In genomic region chr10:9175200-9175599, GRCh38 we compare ENCODE assay signal across 18 cellular contexts.
DNase-seq lines count a peak whose midpoint lies in the region; ATAC-seq and TF ChIP-seq lines count a peak whose summit lies in the region.
"Had no signal": no experiment of that assay in that cellular context is flagged by ENCODE, and none has a peak within 500 bp of the region (broad histone marks: within the 10 kb centered on the region; RNA-seq: fewer than 3 reads in every experiment).

No MANE protein-coding gene starts in this region.

- peaks cover 4% of the 10 kb centered on the region for H3K9me3 Mint-ChIP-seq in activated T-cell treated with anti-CD3 and anti-CD28 coated beads, Interleukin-2, amount 50 U/mL, for 4 hours
- H3K9me3 Mint-ChIP-seq in activated T-helper 2 cell treated with anti-CD3 and anti-CD28 coated beads, Interferon-gamma antibody, Interleukin-2, Interleukin-4, amounts not matched to agents 10 μg/mL and 5 μg/mL and 100 μg/mL, durations not matched to agents 14 hours and 24 hours and 36 hours: peaks cover 26% of the 10 kb centered on the region

- no peaks in the 10 kb centered on the region for H3K9me3 ChIP-seq in prostate gland
- H3K9me3 ChIP-seq: left lung, sigmoid colon, tibial artery had no signal

- H3K4me1 Mint-ChIP-seq in activated T-cell treated with anti-CD3 and anti-CD28 coated beads, Interleukin-2, amount 50 U/mL, for 4 hours (ENCODE audit: low read depth): peaks cover 12% of the 10 kb centered on the region
- peaks cover 18% of the 10 kb centered on the region for H3K4me1 Mint-ChIP-seq in activated T-helper 2 cell treated with anti-CD3 and anti-CD28 coated beads, Interferon-gamma antibody, Interleukin-2, Interleukin-4, amounts not matched to agents 10 μg/mL and 5 μg/mL and 100 μg/mL, durations not matched to agents 14 hours and 24 hours and 36 hours (ENCODE audit: low read depth)
- H3K4me1 Mint-ChIP-seq: H9 had no signal

- no peak overlapping the region for H3K4me3 Mint-ChIP-seq in activated T-cell treated with anti-CD3 and anti-CD28 coated beads, Interleukin-2, amount 50 U/mL, for 4 hours
- no peak overlapping the region for H3K4me3 Mint-ChIP-seq in activated T-helper 2 cell treated with anti-CD3 and anti-CD28 coated beads, Interferon-gamma antibody, Interleukin-2, Interleukin-4, amounts not matched to agents 10 μg/mL and 5 μg/mL and 100 μg/mL, durations not matched to agents 14 hours and 24 hours and 36 hours (ENCODE audit: low read depth)
- H3K4me3 Mint-ChIP-seq: activated CD4-positive, alpha-beta T cell treated with anti-CD3 and anti-CD28 coated beads, Interleukin-2, amount 10 ng/mL, durations not matched to agents 7 days and 5 days; H9 had no signal

- H3K27me3 ChIP-seq in prostate gland (replicated peaks; ENCODE audit: insufficient read depth): no peaks in the 10 kb centered on the region
- H3K27me3 ChIP-seq: left lung, sigmoid colon, tibial artery had no signal

- no peaks in the 10 kb centered on the region for H3K36me3 Mint-ChIP-seq in activated T-cell treated with anti-CD3 and anti-CD28 coated beads, Interleukin-2, amount 50 U/mL, for 4 hours (ENCODE audit: insufficient read depth)
- H3K36me3 Mint-ChIP-seq in activated T-helper 2 cell treated with anti-CD3 and anti-CD28 coated beads, Interferon-gamma antibody, Interleukin-2, Interleukin-4, amounts not matched to agents 10 μg/mL and 5 μg/mL and 100 μg/mL, durations not matched to agents 14 hours and 24 hours and 36 hours (ENCODE audit: low read depth): peaks cover 15% of the 10 kb centered on the region

- intact Hi-C loops in activated T-helper 2 cell treated with anti-CD3 and anti-CD28 coated beads, Interferon-gamma antibody, Interleukin-2, Interleukin-4, amounts not matched to agents 10 μg/mL and 5 μg/mL and 100 μg/mL, durations not matched to agents 14 hours and 24 hours and 36 hours (cut with micrococcal nuclease): loop anchor here (1.0 kb wide), 2 partner anchors 38 to 84 kb away; no protein-coding TSS in a partner anchor
- intact Hi-C loops in prostate gland (cut with DNase I): no loop called here

- H3K4me1 ChIP-seq in prostate gland (replicated peaks): no peaks in the 10 kb centered on the region
- H3K4me1 ChIP-seq: left lung, sigmoid colon, tibial artery had no signal

- H3K27ac Mint-ChIP-seq in activated T-helper 2 cell treated with anti-CD3 and anti-CD28 coated beads, Interferon-gamma antibody, Interleukin-2, Interleukin-4, amounts not matched to agents 10 μg/mL and 5 μg/mL and 100 μg/mL, durations not matched to agents 14 hours and 24 hours and 36 hours: peak overlapping the region; percentile 79
- H3K27ac Mint-ChIP-seq: activated CD4-positive, alpha-beta T cell treated with anti-CD3 and anti-CD28 coated beads, Interleukin-2, amount 10 ng/mL, durations not matched to agents 7 days and 5 days; H9 had no signal

- no peak overlapping the region for H3K27ac ChIP-seq in prostate gland
- H3K27ac ChIP-seq: left lung, sigmoid colon, tibial artery had no signal

- no peak for DNase-seq in activated T-cell treated with anti-CD3 and anti-CD28 coated beads, Interleukin-2, amount 50 U/mL, for 4 hours
- no peak for DNase-seq in activated T-cell treated with anti-CD3 and anti-CD28 coated beads for 4 hours
- DNase-seq in activated T-helper 2 cell treated with anti-CD3 and anti-CD28 coated beads, Interferon-gamma antibody, Interleukin-2, Interleukin-4, amounts not matched to agents 10 μg/mL and 5 μg/mL and 100 μg/mL, durations not matched to agents 14 hours and 24 hours and 36 hours (ENCODE audit: low spot score): no peak
- DNase-seq in stimulated activated naive CD8-positive, alpha-beta T cell treated with anti-CD3 and anti-CD28 coated beads, Interleukin-15, Interleukin-2, amounts not matched to agents 100 U/mL and 50 U/mL, for 24 hours: no peak
- DNase-seq in prostate gland (ENCODE audit: low spot score): no peak
- DNase-seq in mesenteric fat pad (ENCODE audit: low spot score): no peak
- DNase-seq: activated CD4-positive, alpha-beta T cell treated with anti-CD3 and anti-CD28 coated beads, Interleukin-2, amount 10 ng/mL, durations not matched to agents 7 days and 5 days; DMS 273 treated with DMSO at 0.1 percent for 48 hours; GDM1; H9; left lung; NCI-H1417 treated with DMSO at 0.1 percent for 48 hours; NCI-H2171 treated with DMSO at 0.1 percent for 48 hours; sigmoid colon; SW 1271; tibial artery had no signal

- H3K27me3 Mint-ChIP-seq in activated T-cell treated with anti-CD3 and anti-CD28 coated beads, Interleukin-2, amount 50 U/mL, for 4 hours (ENCODE audit: low read depth): peaks cover 15% of the 10 kb centered on the region
- no peaks in the 10 kb centered on the region for H3K27me3 Mint-ChIP-seq in activated T-helper 2 cell treated with anti-CD3 and anti-CD28 coated beads, Interferon-gamma antibody, Interleukin-2, Interleukin-4, amounts not matched to agents 10 μg/mL and 5 μg/mL and 100 μg/mL, durations not matched to agents 14 hours and 24 hours and 36 hours (ENCODE audit: low read depth)
- H3K27me3 Mint-ChIP-seq: activated CD4-positive, alpha-beta T cell treated with anti-CD3 and anti-CD28 coated beads, Interleukin-2, amount 10 ng/mL, durations not matched to agents 7 days and 5 days had no signal

- TF ChIP-seq CTCF in prostate gland (IDR thresholded peaks at IDR 0.05): no peak

- H3K36me3 ChIP-seq in prostate gland: no peaks in the 10 kb centered on the region
- H3K36me3 ChIP-seq: left lung, sigmoid colon, tibial artery had no signal

- peak; percentile 91 to 96 for ATAC-seq in activated T-cell treated with anti-CD3 and anti-CD28 coated beads, Interleukin-2, amount 50 U/mL, for 4 hours
- ATAC-seq in HG03175 (IDR thresholded peaks at IDR 0.05; ENCODE audit: unreplicated experiment): peak; percentile 68
- ATAC-seq in stimulated activated naive CD8-positive, alpha-beta T cell treated with anti-CD3 and anti-CD28 coated beads, Interleukin-15, Interleukin-2, amounts not matched to agents 100 U/mL and 50 U/mL, for 24 hours: peak; percentile 94
- ATAC-seq in HG03565 (IDR thresholded peaks at IDR 0.05; ENCODE audit: unreplicated experiment): no peak
- ATAC-seq: left lung had no signal

- no peak overlapping the region for H3K4me3 ChIP-seq in prostate gland
- H3K4me3 ChIP-seq: left lung, sigmoid colon, tibial artery had no signal

- TF ChIP-seq POLR2A in prostate gland (IDR thresholded peaks at IDR 0.05): no peak
